Comparison of ENCODE assay signal across 1 cellular context in the genomic region with DNA sequence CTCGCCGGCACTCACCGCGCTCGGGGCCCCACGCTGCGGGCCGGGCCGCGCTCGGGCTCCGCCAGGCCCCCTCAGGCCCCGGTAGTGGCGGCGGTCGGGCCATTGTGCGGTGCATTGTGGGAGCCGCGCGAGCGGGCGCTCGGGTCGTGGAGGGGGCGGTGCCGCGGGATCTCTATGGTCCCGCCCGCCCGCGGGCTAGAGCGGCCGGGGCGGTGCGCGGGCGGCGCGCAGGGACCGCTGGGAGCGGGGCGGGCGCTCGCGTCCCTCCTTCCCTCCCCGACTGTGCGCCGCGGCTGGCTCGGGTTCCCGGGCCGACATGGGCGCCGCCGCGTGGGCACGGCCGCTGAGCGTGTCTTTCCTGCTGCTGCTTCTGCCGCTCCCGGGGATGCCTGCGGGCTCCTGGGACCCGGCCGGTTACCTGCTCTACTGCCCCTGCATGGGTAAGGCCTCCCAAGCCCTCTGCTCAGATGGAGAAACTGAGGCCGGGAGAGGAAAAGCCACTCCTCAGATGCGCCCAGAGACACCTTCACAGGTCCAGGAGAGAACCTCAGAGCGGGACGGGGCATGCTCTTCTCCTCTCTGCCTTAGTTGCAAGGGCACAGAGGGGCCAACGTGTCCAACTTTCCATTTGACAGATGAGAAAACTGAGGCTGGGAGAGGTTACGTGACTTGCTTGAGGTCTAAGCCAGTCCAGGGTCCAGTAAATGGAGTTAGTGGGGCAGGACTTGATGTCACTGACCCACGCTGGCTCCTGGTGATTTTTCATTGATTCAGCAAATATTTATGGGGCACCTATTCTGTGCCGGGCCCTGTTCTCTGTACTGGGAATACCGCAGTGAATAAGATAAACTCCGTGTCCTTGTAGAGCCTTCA.
TF ChIP-seq lines count a peak whose summit lies in the region.

A gene with protein sequence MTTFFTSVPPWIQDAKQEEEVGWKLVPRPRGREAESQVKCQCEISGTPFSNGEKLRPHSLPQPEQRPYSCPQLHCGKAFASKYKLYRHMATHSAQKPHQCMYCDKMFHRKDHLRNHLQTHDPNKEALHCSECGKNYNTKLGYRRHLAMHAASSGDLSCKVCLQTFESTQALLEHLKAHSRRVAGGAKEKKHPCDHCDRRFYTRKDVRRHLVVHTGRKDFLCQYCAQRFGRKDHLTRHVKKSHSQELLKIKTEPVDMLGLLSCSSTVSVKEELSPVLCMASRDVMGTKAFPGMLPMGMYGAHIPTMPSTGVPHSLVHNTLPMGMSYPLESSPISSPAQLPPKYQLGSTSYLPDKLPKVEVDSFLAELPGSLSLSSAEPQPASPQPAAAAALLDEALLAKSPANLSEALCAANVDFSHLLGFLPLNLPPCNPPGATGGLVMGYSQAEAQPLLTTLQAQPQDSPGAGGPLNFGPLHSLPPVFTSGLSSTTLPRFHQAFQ (minus strand): TSS at position 118 of the 873 bp plus-strand sequence. CDS start 5,565 bp downstream, outside the sequence.
A gene (plus strand): TSS at position 255 of the 873 bp plus-strand sequence. CDS start 62 bp downstream, at position 317.

TF ChIP-seq in HepG2, 621 proteins besides CTCF, POLR2A, EP300 and RAD21 (continued from another document and continues in another):
- TF ChIP-seq ZNF451 (CRISPR knock-in tag; IDR thresholded peaks at IDR 0.05) (peak; percentile 96), GFI1 (CRISPR knock-in tag; IDR thresholded peaks at IDR 0.05; ENCODE audit: borderline replicate concordance) (peak; percentile 92; the same call in 1 of the 2 replicates), MYC (CRISPR knock-in tag; IDR thresholded peaks at IDR 0.05; ENCODE audit: borderline replicate concordance) (peak; percentile 90; the same call in 1 of the 2 replicates), ATF1 (CRISPR knock-in tag; IDR thresholded peaks at IDR 0.05) (no peak), ZNF10 (CRISPR knock-in tag; IDR thresholded peaks at IDR 0.05; ENCODE audit: borderline replicate concordance, low read depth) (0 out of 2 replicates have a peak, but pooled peaks have one; percentile 86), ZNF780A (CRISPR knock-in tag; IDR thresholded peaks at IDR 0.05) (no peak), SMAD1 (CRISPR knock-in tag; IDR thresholded peaks at IDR 0.05; ENCODE audit: borderline replicate concordance, low read depth) (peak; percentile 53; the same call in 1 of the 2 replicates), CCDC6 (CRISPR knock-in tag; IDR thresholded peaks at IDR 0.05) (no peak; the same call in none of the 2 replicates), ZNF546 (CRISPR knock-in tag; conservative IDR thresholded peaks at IDR 0.05) (peak; percentile 55; the same call in 1 of the 2 replicates), IKZF1 (IDR thresholded peaks at IDR 0.05) (no peak), ADNP (CRISPR knock-in tag; IDR thresholded peaks at IDR 0.05) (peak; percentile 98), PAX8 (CRISPR knock-in tag; IDR thresholded peaks at IDR 0.05; ENCODE audit: borderline replicate concordance) (peak; percentile 30; the same call in 1 of the 2 replicates), ZIK1 (CRISPR knock-in tag; IDR thresholded peaks at IDR 0.05; ENCODE audit: borderline replicate concordance, low read depth) (peak; percentile 93; the same call in 1 of the 2 replicates), ZNF253 (CRISPR knock-in tag; IDR thresholded peaks at IDR 0.05; ENCODE audit: borderline replicate concordance) (peak; percentile 80; the same call in 1 of the 2 replicates), SALL1 (CRISPR knock-in tag; IDR thresholded peaks at IDR 0.05) (peak; percentile 78), ZNF878 (CRISPR knock-in tag; IDR thresholded peaks at IDR 0.05) (no peak), ZSCAN22 (CRISPR knock-in tag; IDR thresholded peaks at IDR 0.05) (peak; percentile 70; the same call in 1 of the 2 replicates), ZNF75D (CRISPR knock-in tag; IDR thresholded peaks at IDR 0.05; ENCODE audit: borderline replicate concordance) (0 out of 2 replicates have a peak, but pooled peaks have one; percentile 6), ZMAT3 (CRISPR knock-in tag; conservative IDR thresholded peaks at IDR 0.05) (peak; percentile 54; the same call in 1 of the 2 replicates), FOXP1 (IDR thresholded peaks at IDR 0.05) (no peak), FOXP1 (CRISPR knock-in tag; IDR thresholded peaks at IDR 0.05) (no peak), PTBP1 (IDR thresholded peaks at IDR 0.05; ENCODE audit: low read depth, low read length, poor library complexity, severe bottlenecking) (peak; percentile 95), ZNF598 (CRISPR knock-in tag; IDR thresholded peaks at IDR 0.05; ENCODE audit: borderline replicate concordance) (no peak), CCAR2 (optimal IDR thresholded peaks at IDR 0.05; ENCODE audit: low read depth, low read length) (no peak), SUZ12 (IDR thresholded peaks at IDR 0.05; ENCODE audit: low read depth, low read length) (peak; percentile 46; the same call in 1 of the 2 replicates), ZNF652 (CRISPR knock-in tag; IDR thresholded peaks at IDR 0.05; ENCODE audit: borderline replicate concordance, low read depth) (no peak), ZNF83 (CRISPR knock-in tag; IDR thresholded peaks at IDR 0.05; ENCODE audit: borderline replicate concordance) (peak; percentile 95), FOXM1 (CRISPR knock-in tag; IDR thresholded peaks at IDR 0.05) (no peak), ZNF614 (CRISPR knock-in tag; IDR thresholded peaks at IDR 0.05; ENCODE audit: borderline replicate concordance) (peak; percentile 66; the same call in 1 of the 2 replicates), RFXANK (CRISPR knock-in tag; IDR thresholded peaks at IDR 0.05) (0 out of 2 replicates have a peak, but pooled peaks have one; percentile 85)
- TF ChIP-seq, protein P1, sequence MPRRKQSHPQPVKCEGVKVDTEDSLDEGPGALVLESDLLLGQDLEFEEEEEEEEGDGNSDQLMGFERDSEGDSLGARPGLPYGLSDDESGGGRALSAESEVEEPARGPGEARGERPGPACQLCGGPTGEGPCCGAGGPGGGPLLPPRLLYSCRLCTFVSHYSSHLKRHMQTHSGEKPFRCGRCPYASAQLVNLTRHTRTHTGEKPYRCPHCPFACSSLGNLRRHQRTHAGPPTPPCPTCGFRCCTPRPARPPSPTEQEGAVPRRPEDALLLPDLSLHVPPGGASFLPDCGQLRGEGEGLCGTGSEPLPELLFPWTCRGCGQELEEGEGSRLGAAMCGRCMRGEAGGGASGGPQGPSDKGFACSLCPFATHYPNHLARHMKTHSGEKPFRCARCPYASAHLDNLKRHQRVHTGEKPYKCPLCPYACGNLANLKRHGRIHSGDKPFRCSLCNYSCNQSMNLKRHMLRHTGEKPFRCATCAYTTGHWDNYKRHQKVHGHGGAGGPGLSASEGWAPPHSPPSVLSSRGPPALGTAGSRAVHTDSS (CRISPR knock-in tag; conservative IDR thresholded peaks at IDR 0.05) = peak; percentile 90
- TF ChIP-seq, protein P2, sequence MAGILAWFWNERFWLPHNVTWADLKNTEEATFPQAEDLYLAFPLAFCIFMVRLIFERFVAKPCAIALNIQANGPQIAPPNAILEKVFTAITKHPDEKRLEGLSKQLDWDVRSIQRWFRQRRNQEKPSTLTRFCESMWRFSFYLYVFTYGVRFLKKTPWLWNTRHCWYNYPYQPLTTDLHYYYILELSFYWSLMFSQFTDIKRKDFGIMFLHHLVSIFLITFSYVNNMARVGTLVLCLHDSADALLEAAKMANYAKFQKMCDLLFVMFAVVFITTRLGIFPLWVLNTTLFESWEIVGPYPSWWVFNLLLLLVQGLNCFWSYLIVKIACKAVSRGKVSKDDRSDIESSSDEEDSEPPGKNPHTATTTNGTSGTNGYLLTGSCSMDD (CRISPR knock-in tag; IDR thresholded peaks at IDR 0.05) = no peak; the same call in 1 of the 2 replicates
- TF ChIP-seq, protein P3, sequence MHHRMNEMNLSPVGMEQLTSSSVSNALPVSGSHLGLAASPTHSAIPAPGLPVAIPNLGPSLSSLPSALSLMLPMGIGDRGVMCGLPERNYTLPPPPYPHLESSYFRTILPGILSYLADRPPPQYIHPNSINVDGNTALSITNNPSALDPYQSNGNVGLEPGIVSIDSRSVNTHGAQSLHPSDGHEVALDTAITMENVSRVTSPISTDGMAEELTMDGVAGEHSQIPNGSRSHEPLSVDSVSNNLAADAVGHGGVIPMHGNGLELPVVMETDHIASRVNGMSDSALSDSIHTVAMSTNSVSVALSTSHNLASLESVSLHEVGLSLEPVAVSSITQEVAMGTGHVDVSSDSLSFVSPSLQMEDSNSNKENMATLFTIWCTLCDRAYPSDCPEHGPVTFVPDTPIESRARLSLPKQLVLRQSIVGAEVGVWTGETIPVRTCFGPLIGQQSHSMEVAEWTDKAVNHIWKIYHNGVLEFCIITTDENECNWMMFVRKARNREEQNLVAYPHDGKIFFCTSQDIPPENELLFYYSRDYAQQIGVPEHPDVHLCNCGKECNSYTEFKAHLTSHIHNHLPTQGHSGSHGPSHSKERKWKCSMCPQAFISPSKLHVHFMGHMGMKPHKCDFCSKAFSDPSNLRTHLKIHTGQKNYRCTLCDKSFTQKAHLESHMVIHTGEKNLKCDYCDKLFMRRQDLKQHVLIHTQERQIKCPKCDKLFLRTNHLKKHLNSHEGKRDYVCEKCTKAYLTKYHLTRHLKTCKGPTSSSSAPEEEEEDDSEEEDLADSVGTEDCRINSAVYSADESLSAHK (CRISPR knock-in tag; IDR thresholded peaks at IDR 0.05; ENCODE audit: borderline replicate concordance) = peak; percentile 46; the same call in 1 of the 2 replicates
- TF ChIP-seq, protein P4, sequence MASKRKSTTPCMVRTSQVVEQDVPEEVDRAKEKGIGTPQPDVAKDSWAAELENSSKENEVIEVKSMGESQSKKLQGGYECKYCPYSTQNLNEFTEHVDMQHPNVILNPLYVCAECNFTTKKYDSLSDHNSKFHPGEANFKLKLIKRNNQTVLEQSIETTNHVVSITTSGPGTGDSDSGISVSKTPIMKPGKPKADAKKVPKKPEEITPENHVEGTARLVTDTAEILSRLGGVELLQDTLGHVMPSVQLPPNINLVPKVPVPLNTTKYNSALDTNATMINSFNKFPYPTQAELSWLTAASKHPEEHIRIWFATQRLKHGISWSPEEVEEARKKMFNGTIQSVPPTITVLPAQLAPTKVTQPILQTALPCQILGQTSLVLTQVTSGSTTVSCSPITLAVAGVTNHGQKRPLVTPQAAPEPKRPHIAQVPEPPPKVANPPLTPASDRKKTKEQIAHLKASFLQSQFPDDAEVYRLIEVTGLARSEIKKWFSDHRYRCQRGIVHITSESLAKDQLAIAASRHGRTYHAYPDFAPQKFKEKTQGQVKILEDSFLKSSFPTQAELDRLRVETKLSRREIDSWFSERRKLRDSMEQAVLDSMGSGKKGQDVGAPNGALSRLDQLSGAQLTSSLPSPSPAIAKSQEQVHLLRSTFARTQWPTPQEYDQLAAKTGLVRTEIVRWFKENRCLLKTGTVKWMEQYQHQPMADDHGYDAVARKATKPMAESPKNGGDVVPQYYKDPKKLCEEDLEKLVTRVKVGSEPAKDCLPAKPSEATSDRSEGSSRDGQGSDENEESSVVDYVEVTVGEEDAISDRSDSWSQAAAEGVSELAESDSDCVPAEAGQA (IDR thresholded peaks at IDR 0.05; ENCODE audit: low read depth) = no peak; the same call in 1 of the 2 replicates
- TF ChIP-seq, protein P4 (CRISPR knock-in tag; IDR thresholded peaks at IDR 0.05; ENCODE audit: borderline replicate concordance) = peak; percentile 97; the same call in 1 of the 2 replicates
- TF ChIP-seq, protein P5, sequence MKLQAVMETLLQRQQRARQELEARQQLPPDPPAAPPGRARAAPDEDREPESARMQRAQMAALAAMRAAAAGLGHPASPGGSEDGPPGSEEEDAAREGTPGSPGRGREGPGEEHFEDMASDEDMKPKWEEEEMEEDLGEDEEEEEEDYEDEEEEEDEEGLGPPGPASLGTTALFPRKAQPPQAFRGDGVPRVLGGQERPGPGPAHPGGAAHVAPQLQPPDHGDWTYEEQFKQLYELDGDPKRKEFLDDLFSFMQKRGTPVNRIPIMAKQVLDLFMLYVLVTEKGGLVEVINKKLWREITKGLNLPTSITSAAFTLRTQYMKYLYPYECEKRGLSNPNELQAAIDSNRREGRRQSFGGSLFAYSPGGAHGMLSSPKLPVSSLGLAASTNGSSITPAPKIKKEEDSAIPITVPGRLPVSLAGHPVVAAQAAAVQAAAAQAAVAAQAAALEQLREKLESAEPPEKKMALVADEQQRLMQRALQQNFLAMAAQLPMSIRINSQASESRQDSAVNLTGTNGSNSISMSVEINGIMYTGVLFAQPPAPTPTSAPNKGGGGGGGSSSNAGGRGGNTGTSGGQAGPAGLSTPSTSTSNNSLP (IDR thresholded peaks at IDR 0.05; ENCODE audit: low read depth, low read length) = peak; percentile 30
- TF ChIP-seq, protein P6, sequence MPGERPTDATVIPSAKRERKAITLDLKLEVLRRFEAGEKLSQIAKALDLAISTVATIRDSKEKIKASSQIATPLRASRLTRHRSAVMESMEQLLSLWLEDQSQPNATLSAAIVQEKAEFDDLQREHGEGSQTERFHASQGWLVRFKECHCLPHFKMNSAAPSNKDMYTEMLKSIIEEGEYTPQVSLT (CRISPR knock-in tag; IDR thresholded peaks at IDR 0.05; ENCODE audit: borderline replicate concordance, low read depth) = no peak; the same call in none of the 2 replicates
- TF ChIP-seq, protein P7, sequence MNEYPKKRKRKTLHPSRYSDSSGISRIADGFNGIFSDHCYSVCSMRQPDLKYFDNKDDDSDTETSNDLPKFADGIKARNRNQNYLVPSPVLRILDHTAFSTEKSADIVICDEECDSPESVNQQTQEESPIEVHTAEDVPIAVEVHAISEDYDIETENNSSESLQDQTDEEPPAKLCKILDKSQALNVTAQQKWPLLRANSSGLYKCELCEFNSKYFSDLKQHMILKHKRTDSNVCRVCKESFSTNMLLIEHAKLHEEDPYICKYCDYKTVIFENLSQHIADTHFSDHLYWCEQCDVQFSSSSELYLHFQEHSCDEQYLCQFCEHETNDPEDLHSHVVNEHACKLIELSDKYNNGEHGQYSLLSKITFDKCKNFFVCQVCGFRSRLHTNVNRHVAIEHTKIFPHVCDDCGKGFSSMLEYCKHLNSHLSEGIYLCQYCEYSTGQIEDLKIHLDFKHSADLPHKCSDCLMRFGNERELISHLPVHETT (CRISPR knock-in tag; conservative IDR thresholded peaks at IDR 0.05) = peak; percentile 99
